In genomic region chr2:144971937-144972336, GRCh38 we compare ENCODE assay signal across 8 cellular contexts.
"Had no signal": no experiment of that assay in that cellular context is flagged by ENCODE, and none has a peak within 500 bp of the region (broad histone marks: within the 10 kb centered on the region; RNA-seq: fewer than 3 reads in every experiment).

No MANE protein-coding gene starts in this region.

- H3K27ac Mint-ChIP-seq: HFFc6, IgD-negative memory B cell had no signal

- H3K4me3 Mint-ChIP-seq: HFFc6 had no signal

- H2AFZ ChIP-seq: GM23248 had no signal

- H3K27me3 Mint-ChIP-seq: IgD-negative memory B cell had no signal

- H3K36me3 ChIP-seq: HAP-1 had no signal

- H3K4me3 ChIP-seq: GM23248, HAP-1 had no signal

- H3K4me1 Mint-ChIP-seq: IgD-negative memory B cell had no signal

- H3K27ac ChIP-seq: GM23248, HL-60 had no signal

- H3K9ac ChIP-seq: GM23248 had no signal

- DNase-seq: GM23248, GOT3, H7, HFFc6, KBM-7 had no signal
